Comparison of ENCODE assay signal across 8 cellular contexts in genomic region chr7:7761340-7761973, GRCh38. TPM values are rescaled to one million over a fixed set of nuclear protein-coding genes. Genes with fewer than 3 reads are reported as not detected.
DNase-seq lines count a peak whose midpoint lies in the region; ATAC-seq and TF ChIP-seq lines count a peak whose summit lies in the region.

No MANE protein-coding gene starts in this region.

- H2BK12ac ChIP-seq in neuronal stem cell (ENCODE audit: low read length) = no peak overlapping the region

- peak; percentile 51 to 57 for TF ChIP-seq CTCF in brain (conservative IDR thresholded peaks at IDR 0.05)
- peak; percentile 52 for TF ChIP-seq CTCF in upper lobe of right lung (IDR thresholded peaks at IDR 0.05)

- H3K4me1 ChIP-seq in CD8-positive, alpha-beta memory T cell (ENCODE audit: insufficient read depth, low read length) = peaks cover 42% of the 10 kb centered on the region
- H3K4me1 ChIP-seq in upper lobe of right lung (peaks cover 19% of the 10 kb centered on the region), neuronal stem cell (ENCODE audit: control insufficient read depth in 2 of 2, insufficient read depth in 1 of 2, low read depth in 1 of 2, low read length in 2 of 2) (peaks cover 1 to 8% of the 10 kb centered on the region in 2 donors)

- H3K27ac Mint-ChIP-seq in CD8-positive, alpha-beta memory T cell = peak overlapping the region; percentile 87 to 97 (median 92)
- H3K27ac Mint-ChIP-seq in brain = peak overlapping the region in 2 of 5 experiments; percentile 0 to 62

- no peak overlapping the region for H2BK15ac ChIP-seq in neuronal stem cell (ENCODE audit: low read length)

- no peaks in the 10 kb centered on the region for H3K36me3 ChIP-seq in CD8-positive, alpha-beta memory T cell (ENCODE audit: insufficient read depth, low read length)
- H3K36me3 ChIP-seq in upper lobe of right lung (no peaks in the 10 kb centered on the region), neuronal stem cell (replicated peaks in 1 of 2; ENCODE audit: control insufficient read depth in 2 of 2, insufficient read depth in 2 of 2, low read length in 2 of 2) (no peaks in the 10 kb centered on the region)

- no peaks in the 10 kb centered on the region for H3K27me3 Mint-ChIP-seq in CD8-positive, alpha-beta memory T cell
- no peaks in the 10 kb centered on the region for H3K27me3 Mint-ChIP-seq in brain

- peak in 2 of 5 donors; percentile 39 to 51 for DNase-seq in CD8-positive, alpha-beta memory T cell
- peak; percentile 81 for DNase-seq in NCI-H446 treated with DMSO at 0.1 percent for 48 hours (lab: John Stamatoyannopoulos, UW)
- no peak for DNase-seq in left lobe of liver (ENCODE audit: low spot score)
- no peak for DNase-seq in upper lobe of right lung
- DNase-seq in T-helper 9 cell = no peak
- DNase-seq in neuronal stem cell (ENCODE audit: low spot score) = no peak

- no peaks in the 10 kb centered on the region for H3K27me3 ChIP-seq in CD8-positive, alpha-beta memory T cell (ENCODE audit: insufficient read depth, low read length, poor library complexity, severe bottlenecking)
- no peaks in the 10 kb centered on the region for H3K27me3 ChIP-seq in upper lobe of right lung
- no peaks in the 10 kb centered on the region for H3K27me3 ChIP-seq in neuronal stem cell (ENCODE audit: control insufficient read depth in 3 of 3, insufficient read depth in 3 of 3, low read depth in 1 of 3, low read length in 3 of 3)

- H3K4me3 Mint-ChIP-seq in CD8-positive, alpha-beta memory T cell = peak overlapping the region; percentile 85 to 98 (median 90)
- no peak overlapping the region for H3K4me3 Mint-ChIP-seq in brain

- no peaks in the 10 kb centered on the region for H3K9me3 ChIP-seq in CD8-positive, alpha-beta memory T cell (ENCODE audit: low read length)
- H3K9me3 ChIP-seq in upper lobe of right lung (no peaks in the 10 kb centered on the region), neuronal stem cell (replicated peaks in 1 of 2; ENCODE audit: control insufficient read depth in 2 of 2, insufficient read depth in 1 of 2, low read depth in 1 of 2, low read length in 2 of 2) (no peaks in the 10 kb centered on the region)

- no peaks in the 10 kb centered on the region for H3K79me1 ChIP-seq in neuronal stem cell (ENCODE audit: low read depth, low read length)

- peaks cover 37 to 45% (median 42%) of the 10 kb centered on the region in 3 donors for H3K4me1 Mint-ChIP-seq in CD8-positive, alpha-beta memory T cell
- H3K4me1 Mint-ChIP-seq in brain = peaks cover 26% of the 10 kb centered on the region

- no peak overlapping the region for H3K9ac ChIP-seq in neuronal stem cell (ENCODE audit: low read depth, low read length, poor library complexity)

- H4K8ac ChIP-seq in neuronal stem cell (ENCODE audit: low read depth, low read length) = no peak overlapping the region

- H3K4ac ChIP-seq in neuronal stem cell (ENCODE audit: low read length) = no peak overlapping the region

- no peaks in the 10 kb centered on the region for H3K9me3 Mint-ChIP-seq in CD8-positive, alpha-beta memory T cell
- H3K9me3 Mint-ChIP-seq in brain = no peaks in the 10 kb centered on the region

- peak overlapping the region; percentile 59 for H3K4me3 ChIP-seq in CD8-positive, alpha-beta memory T cell (ENCODE audit: low read length)
- H3K4me3 ChIP-seq in upper lobe of right lung = peak overlapping the region; percentile 50
- H3K4me3 ChIP-seq in neuronal stem cell (ENCODE audit: low read length in 2 of 2) = no peak overlapping the region

- peak overlapping the region; percentile 20 for H3K27ac ChIP-seq in CD8-positive, alpha-beta memory T cell (ENCODE audit: low read depth, low read length)
- H3K27ac ChIP-seq in upper lobe of right lung (peak overlapping the region; percentile 73), neuronal stem cell (replicated peaks; ENCODE audit: low read length) (no peak overlapping the region)

- CTCF ChIA-PET in CD8-positive, alpha-beta memory T cell (lab: Charles Lee) = interaction anchor here (0.8 to 2.0 kb wide), 7 partner anchors 11 to 428 kb away, joined by 3 to 6 read pairs (median 4); no protein-coding TSS in a partner anchor

- no peak overlapping the region for H2AK5ac ChIP-seq in neuronal stem cell (ENCODE audit: low read depth, low read length)

- ATAC-seq in GM21447 (IDR thresholded peaks at IDR 0.05; ENCODE audit: unreplicated experiment) (peak; percentile 31), left lobe of liver (peak; percentile 69), upper lobe of right lung (peak; percentile 45)

- H2AFZ ChIP-seq in neuronal stem cell (ENCODE audit: low read length) = no peak overlapping the region

- H2BK5ac ChIP-seq in neuronal stem cell (ENCODE audit: low read length) = no peak overlapping the region

- H4K91ac ChIP-seq in neuronal stem cell (ENCODE audit: low read depth, low read length, poor library complexity) = no peak overlapping the region

- H3K36me3 Mint-ChIP-seq in CD8-positive, alpha-beta memory T cell = peaks cover 0 to 4% (median 0%) of the 10 kb centered on the region in 3 donors
- no peaks in the 10 kb centered on the region for H3K36me3 Mint-ChIP-seq in brain

- intact Hi-C loops in upper lobe of right lung (cut with DNase I) = no loop called here

- no peak overlapping the region for H3K4me2 ChIP-seq in neuronal stem cell (ENCODE audit: insufficient read depth, low read length, poor library complexity, severe bottlenecking)

- WGBS in neuronal stem cell (ENCODE audit: extremely low coverage in 2 of 2, insufficient read length in 2 of 2, insufficient replicate concordance in 1 of 2), 2 donors = no CpG with 5 or more reads among the region's 5 CpGs

- no peak overlapping the region for H3K18ac ChIP-seq in neuronal stem cell (ENCODE audit: low read length)

- H3K14ac ChIP-seq in neuronal stem cell (ENCODE audit: low read length) = no peak overlapping the region

- H2BK120ac ChIP-seq in neuronal stem cell (ENCODE audit: low read depth, low read length) = no peak overlapping the region

- POLR2A ChIA-PET in CD8-positive, alpha-beta memory T cell (lab: Charles Lee) = interaction anchor here (0.6 to 1.5 kb wide), 2 partner anchors 47 to 121 kb away, joined by 6 read pairs; partner anchors contain the start of gene UMAD1

- no peak overlapping the region for H3K23ac ChIP-seq in neuronal stem cell (ENCODE audit: low read depth, low read length, poor library complexity)

RNA-seq across cellular contexts. Expression of gene RPA3, which starts 43.0 kb away (rescaled TPM):
- total RNA-seq in CD8-positive, alpha-beta memory T cell = 100 to 1,000 TPM; 145 to 149 TPM
- 94.9 TPM for polyA plus RNA-seq in CD8-positive, alpha-beta memory T cell
- 57.1 TPM for polyA plus RNA-seq in brain (ENCODE audit: insufficient read depth, low read depth, low replicate concordance)
- total RNA-seq in left lobe of liver (18.2 TPM), upper lobe of right lung (21.4 TPM)
- 95.3 TPM for polyA plus RNA-seq in neuronal stem cell (2013, experiment 1 of 2)
- polyA plus RNA-seq in neuronal stem cell (2013, experiment 2 of 2) = 101 TPM

Comparison
In these comparisons a context has a peak if more than half of its experiments do, and no peak if none do; other contexts are left out.
1. H3K4me3 ChIP-seq: peak in CD8-positive, alpha-beta memory T cell (single experiment) and upper lobe of right lung (single experiment); none in neuronal stem cell (0 of 2).
2. H3K4me3 Mint-ChIP-seq: peak in CD8-positive, alpha-beta memory T cell (7 of 7); none in brain (0 of 5).
3. Peak in every context shown above with its lines, with median percentiles within 50 percentile points of each other: ATAC-seq.